ENCODE assay signal across 8 cellular contexts in the genomic region with DNA sequence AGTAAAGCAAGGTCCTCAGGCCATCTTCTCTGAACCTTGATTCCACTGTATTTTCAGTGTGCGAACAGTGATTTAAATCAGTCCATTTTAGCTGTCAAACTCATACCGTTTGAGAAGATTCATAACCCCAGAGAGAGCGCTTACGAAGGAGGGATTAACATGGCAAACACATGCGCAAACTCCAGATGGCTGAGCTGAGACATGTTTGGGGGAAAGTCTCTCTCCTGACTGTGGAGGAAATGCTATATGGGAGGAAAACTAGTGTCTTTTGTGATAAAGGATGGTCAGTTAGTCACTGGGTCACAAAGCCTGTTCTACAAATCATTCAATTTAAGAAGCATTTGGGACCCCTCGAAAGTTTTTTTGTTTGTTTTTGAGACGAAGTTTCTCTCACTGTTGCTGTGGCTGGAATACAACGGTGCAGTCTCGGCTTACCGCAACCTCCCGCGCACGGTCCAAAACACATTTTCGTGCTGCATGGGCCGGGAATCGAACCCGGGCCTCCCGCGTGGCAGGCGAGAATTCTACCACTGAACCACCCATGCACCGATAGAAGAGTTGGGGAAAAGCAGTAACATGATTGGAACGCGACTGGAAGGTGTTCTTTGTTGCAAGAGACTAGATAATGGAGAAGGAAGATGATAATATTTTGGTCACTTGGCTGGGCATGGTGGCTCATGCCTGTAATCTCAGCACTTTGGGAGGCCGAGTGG. TPM values are rescaled to one million over a fixed set of nuclear protein-coding genes. Genes with fewer than 3 reads are reported as not detected.
A peak's percentile ranks its signal among the peaks of the same experiment; 100 is the strongest.
DNase-seq lines count a peak whose midpoint lies in the region; ATAC-seq and TF ChIP-seq lines count a peak whose summit lies in the region.

No MANE protein-coding gene starts in this region.

- no peaks in the 10 kb centered on the region for H3K79me2 ChIP-seq in mesendoderm (ENCODE audit: control insufficient read depth, insufficient read depth, low read length)

- H2BK5ac ChIP-seq in mesendoderm (ENCODE audit: low read length) = no peak overlapping the region

- peak overlapping the region; percentile 63 for H3K27ac ChIP-seq in 22Rv1
- no peak overlapping the region for H3K27ac ChIP-seq in mesendoderm (ENCODE audit: low read depth, low read length)
- H3K27ac ChIP-seq in testis = peak overlapping the region in 1 of 2 donors; percentile 1

- intact Hi-C loops in testis (cut with DNase I; ENCODE audit: low total_unique reads) = no loop called here

- peak overlapping the region; percentile 42 for H3K56ac ChIP-seq in mesendoderm (ENCODE audit: low read length)

- no peak for TF ChIP-seq POLR2A in testis (IDR thresholded peaks at IDR 0.05)

- no peak overlapping the region for H3K18ac ChIP-seq in mesendoderm (ENCODE audit: low read length)

- no peak overlapping the region for H3K4me3 ChIP-seq in Jurkat, Clone E6-1 (ENCODE audit: low read length)
- no peak overlapping the region for H3K4me3 ChIP-seq in mesendoderm (ENCODE audit: low read length)
- H3K4me3 ChIP-seq in testis = peak overlapping the region in 1 of 2 donors; percentile 38

- H3K9me3 ChIP-seq in testis = no peaks in the 10 kb centered on the region

- H4K8ac ChIP-seq in mesendoderm (ENCODE audit: low read depth, low read length) = peak overlapping the region; percentile 81

- H3K4ac ChIP-seq in mesendoderm (ENCODE audit: low read depth, low read length) = no peak overlapping the region

- no peak overlapping the region for H3K23ac ChIP-seq in mesendoderm (ENCODE audit: low read length)

- TF ChIP-seq CTCF in 22Rv1 (IDR thresholded peaks at IDR 0.05) = no peak
- no peak for TF ChIP-seq CTCF in testis (IDR thresholded peaks at IDR 0.05)

- H3K27me3 ChIP-seq in mesendoderm (ENCODE audit: insufficient read depth, low read length, poor library complexity) (no peaks in the 10 kb centered on the region), testis (no peaks in the 10 kb centered on the region)

- no peak overlapping the region for H2AK5ac ChIP-seq in mesendoderm (ENCODE audit: low read length)

- no peaks in the 10 kb centered on the region for H3K36me3 ChIP-seq in mesendoderm (ENCODE audit: control insufficient read depth, insufficient read depth, low read length)
- H3K36me3 ChIP-seq in testis (ENCODE audit: low read depth, missing control alignments) = no peaks in the 10 kb centered on the region

- no peak overlapping the region for H2BK120ac ChIP-seq in mesendoderm (ENCODE audit: low read depth, low read length)

- H4K5ac ChIP-seq in mesendoderm (ENCODE audit: low read length) = no peak overlapping the region

- peak overlapping the region; percentile 22 for H3K9ac ChIP-seq in mesendoderm (ENCODE audit: low read length)

- peak overlapping the region; percentile 23 for H3K4me2 ChIP-seq in mesendoderm (ENCODE audit: low read length)

- DNase-seq in Jurkat, Clone E6-1 (ENCODE audit: low read depth, low spot score) = peak; percentile 11
- DNase-seq in UCSD-AML1 (lab: John Stamatoyannopoulos, UW; ENCODE audit: unreplicated experiment) (peak; percentile 75), dedifferentiated amniotic fluid mesenchymal stem cell (ENCODE audit: extremely low spot score) (peak; percentile 87), mesendoderm (peak; percentile 97), testis (peak; percentile 85), GM19238 (ENCODE audit: insufficient read length, low spot score) (no peak)

- no peaks in the 10 kb centered on the region for H3K4me1 ChIP-seq in mesendoderm (ENCODE audit: control insufficient read depth, low read depth, low read length)
- no peaks in the 10 kb centered on the region for H3K4me1 ChIP-seq in testis

- peak; percentile 70 for ATAC-seq in GM18907 (IDR thresholded peaks at IDR 0.05; ENCODE audit: unreplicated experiment)

- no peaks in the 10 kb centered on the region for H3K79me1 ChIP-seq in mesendoderm (ENCODE audit: low read length)

- H2BK15ac ChIP-seq in mesendoderm (replicated peaks; ENCODE audit: low read depth) = no peak overlapping the region

- WGBS in mesendoderm (ENCODE audit: extremely low coverage, insufficient coverage, low lambda C conversion rate) = no CpG with 5 or more reads among the region's 24 CpGs
- WGBS in testis, 2 donors = 10 to 11% methylated on average over 24 of the region's 24 CpGs

RNA-seq across cellular contexts. Expression of a gene that starts 58.4 kb away (rescaled TPM):
- polyA plus RNA-seq in Jurkat, Clone E6-1 (2012; ENCODE audit: insufficient read depth, insufficient read length) = 4.5 TPM
- 93.6 TPM for polyA plus RNA-seq in mesendoderm (2013, experiment 1 of 2)
- 93.9 TPM for polyA plus RNA-seq in mesendoderm (2013, experiment 2 of 2)
- total RNA-seq in testis = 10 to 100 TPM; 65.4 to 87.0 TPM
- 17.6 TPM for polyA plus RNA-seq in testis (ENCODE audit: insufficient read depth, low read depth, low replicate concordance)
